In the genomic region with DNA sequence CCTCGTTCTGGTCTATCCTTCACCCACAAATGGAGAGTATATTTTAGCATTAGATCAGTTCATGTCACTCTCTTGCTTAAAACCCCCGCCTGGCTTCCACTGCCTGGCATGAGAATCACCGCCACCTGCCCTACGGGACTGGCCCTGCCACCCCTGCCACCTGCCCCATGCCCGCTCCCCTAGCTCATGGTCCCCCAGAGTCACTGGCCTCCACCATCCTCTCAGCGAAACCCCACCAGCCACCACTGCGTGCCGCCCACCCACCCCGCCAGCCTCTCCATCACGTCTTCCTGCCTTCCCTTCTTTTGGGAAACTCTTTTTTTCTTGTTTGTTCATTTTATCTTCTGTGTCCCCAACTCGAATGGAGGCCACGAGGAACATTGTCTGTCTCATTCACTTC, we compare ENCODE assay signal across 21 cellular contexts. TPM values are rescaled to one million over a fixed set of nuclear protein-coding genes. Genes with fewer than 3 reads are reported as not detected.
"Had no signal": no experiment of that assay in that cellular context is flagged by ENCODE, and none has a peak within 500 bp of the region (broad histone marks: within the 10 kb centered on the region; RNA-seq: fewer than 3 reads in every experiment).

No MANE protein-coding gene starts in this region.

- H3K36me3 ChIP-seq: ovary, suprapubic skin, thyroid gland had no signal

- H3K27me3 Mint-ChIP-seq: naive B cell, progenitor cell of endocrine pancreas, type B pancreatic cell had no signal

- H3K27ac ChIP-seq: coronary artery, ovary, suprapubic skin, thyroid gland had no signal

- H3K27me3 ChIP-seq: dorsolateral prefrontal cortex, hepatocyte, ovary, suprapubic skin, thyroid gland had no signal

- H3K4me2 ChIP-seq: hepatocyte had no signal

- H3K4me3 Mint-ChIP-seq: nephron progenitor cell, type B pancreatic cell had no signal

- H3K4me3 ChIP-seq: coronary artery, hepatocyte, ovary, suprapubic skin, thyroid gland had no signal

- H3K36me3 Mint-ChIP-seq: naive B cell, type B pancreatic cell had no signal

- H3K9me3 Mint-ChIP-seq: naive B cell, nephron progenitor cell, type B pancreatic cell had no signal

- DNase-seq: effector CD8-positive, alpha-beta T cell; foreskin melanocyte; left colon; mesendoderm; naive B cell; nephron progenitor cell; ovary; small intestine; stimulated activated CD4-positive, alpha-beta T cell treated with anti-CD3 and anti-CD28 coated beads, Interleukin-12 subunit alpha, Interleukin-12 subunit beta, amount 100 ng/mL, for 4 hours; stimulated activated naive CD8-positive, alpha-beta T cell treated with anti-CD3 and anti-CD28 coated beads, Interleukin-15, Interleukin-2, amounts not matched to agents 100 U/mL and 50 U/mL, for 24 hours; thyroid gland had no signal

- H3K27ac Mint-ChIP-seq: nephron progenitor cell, progenitor cell of endocrine pancreas, type B pancreatic cell had no signal

- H3K9me3 ChIP-seq: ovary, suprapubic skin, thyroid gland had no signal

- ATAC-seq: left colon; stimulated activated naive CD8-positive, alpha-beta T cell treated with anti-CD3 and anti-CD28 coated beads, Interleukin-15, Interleukin-2, amounts not matched to agents 100 U/mL and 50 U/mL, for 24 hours had no signal

RNA-seq across cellular contexts. Expression of a gene that starts 1.0 kb away (rescaled TPM):
- total RNA-seq: kidney epithelial cell, lung microvascular endothelial cell, ovary, progenitor cell of endocrine pancreas, right cardiac atrium, suprapubic skin, thyroid gland had no signal
- polyA plus RNA-seq: esophagus, ovary, right cardiac atrium had no signal
